ENCODE assay signal across 9 cellular contexts in the genomic region with DNA sequence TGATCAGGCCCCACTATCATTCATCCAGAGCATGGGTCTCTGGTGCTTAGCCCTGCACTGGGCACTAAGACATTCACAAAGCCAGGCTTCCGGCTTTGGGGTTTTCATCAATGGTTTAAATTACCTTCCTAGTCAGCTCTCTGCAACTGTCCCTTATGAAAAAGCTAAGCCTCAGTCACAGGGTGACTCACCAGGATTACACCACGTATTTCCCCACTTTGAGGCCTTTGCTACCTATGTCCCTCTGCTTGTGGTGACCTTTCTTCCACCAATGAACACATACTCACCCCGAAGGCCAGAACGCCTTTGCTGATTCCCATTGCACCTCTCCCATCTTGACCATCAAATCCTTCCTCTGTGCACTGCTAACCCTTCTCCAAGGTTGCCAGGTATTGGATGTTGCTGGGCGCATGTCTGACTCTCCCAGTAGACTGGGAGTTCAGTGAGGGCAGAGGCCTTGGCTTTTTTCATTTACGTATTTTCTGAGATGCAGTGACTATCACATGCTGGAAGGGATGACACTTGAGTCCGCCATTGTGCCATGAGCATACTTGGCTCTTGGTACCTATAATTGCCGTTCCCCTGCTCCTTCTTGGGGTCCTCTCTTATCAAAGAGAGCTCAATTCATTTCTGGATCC. TPM values are rescaled to one million over a fixed set of nuclear protein-coding genes. Genes with fewer than 3 reads are reported as not detected.
DNase-seq lines count a peak whose midpoint lies in the region; ATAC-seq and TF ChIP-seq lines count a peak whose summit lies in the region.
"Had no signal": no experiment of that assay in that cellular context is flagged by ENCODE, and none has a peak within 500 bp of the region (broad histone marks: within the 10 kb centered on the region; RNA-seq: fewer than 3 reads in every experiment).

No MANE protein-coding gene starts in this region.

- no peaks in the 10 kb centered on the region for H3K9me2 ChIP-seq in PC-9 (ENCODE audit: insufficient read depth)

- CTCF ChIA-PET in PC-9 (lab: Charles Lee): interaction anchor here (0.9 kb wide), 1 partner anchor 308 kb away, joined by 3 read pairs; no protein-coding TSS in a partner anchor

- in situ Hi-C loops in GM13977 (cut with MboI; ENCODE audit: low pct_unique_long_range_greater_than_20kb, low sequenced_read_pairs, unreplicated experiment): no loop called here

- peaks cover 15% of the 10 kb centered on the region for H3K4me1 ChIP-seq in PC-9 (replicated peaks; ENCODE audit: insufficient read depth)
- H3K4me1 ChIP-seq in left lung: peaks cover 0 to 22% of the 10 kb centered on the region in 2 donors

- BruUV-seq in PC-9 (replicated peaks; lab: Mats Ljungman, UMichigan): no TSS peak

- no peaks in the 10 kb centered on the region for H3K36me3 ChIP-seq in PC-9 (ENCODE audit: low read depth)
- H3K36me3 ChIP-seq in left lung: no peaks in the 10 kb centered on the region

- H3K4me3 ChIP-seq in PC-9: no peak overlapping the region
- H3K4me3 ChIP-seq in foreskin fibroblast (ENCODE audit: low read depth in 1 of 2, low read length in 2 of 2): no peak overlapping the region
- H3K4me3 ChIP-seq in left lung: no peak overlapping the region

- ATAC-seq in left lung: no peak
- no peak for ATAC-seq in GM21825 (IDR thresholded peaks at IDR 0.05; ENCODE audit: unreplicated experiment)

- H4K20me1 ChIP-seq in PC-9 (ENCODE audit: insufficient read depth): no peaks in the 10 kb centered on the region

- TF ChIP-seq CTCF in GM13977 (IDR thresholded peaks at IDR 0.05; ENCODE audit: extremely low read depth, insufficient read depth, missing control alignments): no peak
- no peak for TF ChIP-seq CTCF in PC-9 (conservative IDR thresholded peaks at IDR 0.05)
- TF ChIP-seq CTCF in foreskin fibroblast (IDR thresholded peaks at IDR 0.05; ENCODE audit: low read depth, low read length): no peak
- TF ChIP-seq CTCF in left lung (IDR thresholded peaks at IDR 0.05): no peak

- H3K79me2 ChIP-seq in PC-9 (ENCODE audit: low read depth): no peaks in the 10 kb centered on the region

- H3K9me3 ChIP-seq in PC-9 (ENCODE audit: insufficient read depth, low read depth): no peaks in the 10 kb centered on the region
- no peaks in the 10 kb centered on the region for H3K9me3 ChIP-seq in left lung

- peak; percentile 28 for DNase-seq in GM13977 (ENCODE audit: low spot score)
- peak; percentile 6 for DNase-seq in HCEC 1CT
- peak; percentile 6 to 68 for DNase-seq in PC-9
- peak; percentile 34 to 61 for DNase-seq in foreskin fibroblast
- no peak for DNase-seq in pons (ENCODE audit: low spot score)
- no peak for DNase-seq in left lung
- DNase-seq in medulla oblongata (ENCODE audit: extremely low spot score): no peak
- DNase-seq: NCI-H2171 had no signal

- intact Hi-C loops in PC-9 (cut with micrococcal nuclease; ENCODE audit: unreplicated experiment) (no loop called here), left lung (cut with DNase I) (no loop called here)

- POLR2A ChIA-PET in PC-9 (lab: Charles Lee; ENCODE audit: unreplicated experiment): no interaction called here

- 0 out of 2 replicates have a peak overlapping the region, but pooled peaks have one; percentile 12 for H3K4me2 ChIP-seq in PC-9

- no peak overlapping the region for H2AFZ ChIP-seq in PC-9

- H3K27me3 ChIP-seq in PC-9 (ENCODE audit: insufficient read depth, low read depth): peaks cover 22% of the 10 kb centered on the region; the same call in 1 of the 2 replicates
- no peaks in the 10 kb centered on the region for H3K27me3 ChIP-seq in left lung

- peaks cover 4% of the 10 kb centered on the region; the same call in 1 of the 2 replicates for H3F3A ChIP-seq in PC-9 (ENCODE audit: insufficient read depth, low read depth)

- H3K27ac ChIP-seq in PC-9 (no peak overlapping the region), left lung (peak overlapping the region in 1 of 2 donors; percentile 55)

RNA-seq across cellular contexts. Expression of a gene that starts 58.7 kb away (rescaled TPM):
- total RNA-seq in PC-9 (2021) (not detected in 2 replicates), left lung (1 to 10 TPM; 2.1 to 4.8 TPM)

Comparison
In these comparisons a context has a peak if more than half of its experiments do, and no peak if none do; other contexts are left out.
1. DNase-seq: peak in GM13977 (single experiment), HCEC 1CT (single experiment), PC-9 (2 of 2) and foreskin fibroblast (2 of 2); none in pons (single experiment), left lung (0 of 2) and medulla oblongata (single experiment).